ENCODE assay signal across 8 cellular contexts in genomic region chr19:7535993-7536685, GRCh38. TPM values are rescaled to one million over a fixed set of nuclear protein-coding genes. Genes with fewer than 3 reads are reported as not detected.
DNase-seq lines count a peak whose midpoint lies in the region; ATAC-seq and TF ChIP-seq lines count a peak whose summit lies in the region.

No MANE protein-coding gene starts in this region.

- ATAC-seq in left colon, result peak; percentile 0
- ATAC-seq in HG02610 (IDR thresholded peaks at IDR 0.05; ENCODE audit: unreplicated experiment), result no peak

- TF ChIP-seq EP300 in transverse colon (IDR thresholded peaks at IDR 0.05; ENCODE audit: low read depth), result no peak

- in situ Hi-C loops in transverse colon (cut with MboI; ENCODE audit: low pct_ligation_motif_present in 1 of 4, low pct_unique_long_range_greater_than_20kb in 1 of 4, low sequenced_read_pairs in 3 of 4), result no loop called here

- intact Hi-C loops in adrenal gland (cut with DNase I) (loop anchor here in 1 of 2 donors (10.0 kb wide), 2 partner anchors 151 to 181 kb away; no protein-coding TSS in a partner anchor), left colon (cut with DNase I, micrococcal nuclease) (loop anchor here in 1 of 2 donors (10.0 kb wide), 1 partner anchor 181 kb away; no protein-coding TSS in a partner anchor), transverse colon (cut with DNase I; ENCODE audit: low total_unique reads) (loop anchor here (1.0 to 10.0 kb wide), 2 partner anchors 48 to 141 kb away; no protein-coding TSS in a partner anchor)

- H3K27me3 ChIP-seq in adrenal gland (no peaks in the 10 kb centered on the region), transverse colon (no peaks in the 10 kb centered on the region)

- H3K9me3 ChIP-seq in adrenal gland (replicated peaks in 1 of 3) (no peaks in the 10 kb centered on the region), transverse colon (no peaks in the 10 kb centered on the region)

- TF ChIP-seq POLR2A in adrenal gland (IDR thresholded peaks at IDR 0.05) (no peak), transverse colon (IDR thresholded peaks at IDR 0.05) (no peak)

- H3K4me3 ChIP-seq in AG09309 (ENCODE audit: control insufficient read depth, low read depth, low read length) (peak overlapping the region; percentile 74), HFF-Myc (replicated peaks; ENCODE audit: low read depth, low read length) (peak overlapping the region; percentile 63), adrenal gland (peak overlapping the region in 3 of 4 donors; percentile 65 to 98 (median 81)), transverse colon (peak overlapping the region; percentile 57 to 76 (median 66))

- H3K4me1 ChIP-seq in adrenal gland (replicated peaks in 1 of 2), result peaks cover 10% of the 10 kb centered on the region in 2 donors
- H3K4me1 ChIP-seq in transverse colon, result peaks cover 4 to 21% (median 11%) of the 10 kb centered on the region in 4 donors

- no peak for TF ChIP-seq CTCF in AG09309 (IDR thresholded peaks at IDR 0.05; ENCODE audit: control insufficient read depth, insufficient read depth, low read depth, low read length, missing control alignments)
- TF ChIP-seq CTCF in HFF-Myc (IDR thresholded peaks at IDR 0.05; ENCODE audit: low read depth, low read length, missing control alignments), result no peak
- TF ChIP-seq CTCF in adrenal gland (IDR thresholded peaks at IDR 0.05), result no peak
- no peak for TF ChIP-seq CTCF in transverse colon (IDR thresholded peaks at IDR 0.05)

- H3K27ac ChIP-seq in adrenal gland (peak overlapping the region in 3 of 5 donors; percentile 86 to 96 (median 94)), transverse colon (peak overlapping the region; percentile 86 to 99 (median 93))

- 20 to 56% (median 27%) methylated on average over 13 to 30 of the region's 30 CpGs for WGBS in adrenal gland, 4 donors
- 8 to 19% methylated on average over 11 to 24 of the region's 30 CpGs for WGBS in transverse colon (ENCODE audit: low coverage in 1 of 2), 2 donors

- DNase-seq in AG09309 (ENCODE audit: low read depth) (no peak), HFF-Myc (ENCODE audit: extremely low read depth, low read depth) (no peak), adrenal gland (peak in 2 of 7 donors; percentile 33 to 38), left colon (peak; percentile 46 to 49), transverse colon (no peak), NCI-H2081 treated with DMSO at 0.1 percent for 48 hours (lab: John Stamatoyannopoulos, UW) (no peak), NCI-H128 (lab: John Stamatoyannopoulos, UW; ENCODE audit: unreplicated experiment) (no peak)

- H3K36me3 ChIP-seq in adrenal gland (replicated peaks in 1 of 2) (peaks cover 0 to 33% of the 10 kb centered on the region in 2 donors), transverse colon (peaks cover 0 to 12% (median 4%) of the 10 kb centered on the region in 4 donors)

RNA-seq across cellular contexts. Expression of gene PNPLA6, which starts 0.6 kb away (rescaled TPM):
- total RNA-seq in adrenal gland (100 to 1,000 TPM in 5 of 8 donors, 10 to 100 TPM in 3; 89.4 to 257 (median 121) TPM), left colon (100 to 1,000 TPM in 1 of 2 donors, 10 to 100 TPM in 1; 87.8 to 107 TPM), transverse colon (100 to 1,000 TPM; 115 to 435 (median 147) TPM)
- polyA plus RNA-seq in adrenal gland, result 100 to 1,000 TPM in 2 of 3 donors, 10 to 100 TPM in 1; 25.7 to 264 (median 110) TPM

RNA-seq across cellular contexts. Expression of gene MCOLN1, which starts 13.7 kb away (rescaled TPM):
- 10 to 100 TPM; 27.8 to 100.0 (median 57.1) TPM for total RNA-seq in adrenal gland
- 100 to 1,000 TPM in 1 of 3 donors, 10 to 100 TPM in 2; 23.0 to 212 (median 71.4) TPM for polyA plus RNA-seq in adrenal gland
- 10 to 100 TPM; 22.2 to 31.6 TPM for total RNA-seq in left colon
- total RNA-seq in transverse colon, result 10 to 100 TPM; 14.7 to 93.1 (median 23.9) TPM

RNA-seq across cellular contexts. Expression of gene ZNF358, which starts 20.2 kb away (rescaled TPM):
- total RNA-seq in adrenal gland (100 to 1,000 TPM in 5 of 8 donors, 10 to 100 TPM in 3; 56.1 to 113 (median 101) TPM), left colon (10 to 100 TPM; 37.8 to 56.2 TPM), transverse colon (10 to 100 TPM; 50.2 to 72.7 (median 69.1) TPM)
- polyA plus RNA-seq in adrenal gland, result 100 to 1,000 TPM in 2 of 3 donors, 10 to 100 TPM in 1; 30.3 to 197 (median 148) TPM

RNA-seq across cellular contexts. Expression of gene PEX11G, which starts 47.3 kb away (rescaled TPM):
- 10 to 100 TPM in 5 of 8 donors, 1 to 10 TPM in 3; 4.9 to 17.5 (median 13.8) TPM for total RNA-seq in adrenal gland
- 10 to 100 TPM in 2 of 3 donors, 1 to 10 TPM in 1; 2.5 to 24.5 (median 24.0) TPM for polyA plus RNA-seq in adrenal gland
- total RNA-seq in left colon, result 10 to 100 TPM in 1 of 2 donors, 1 to 10 TPM in 1; 9.0 to 10.8 TPM
- 10 to 100 TPM in 1 of 4 donors, 1 to 10 TPM in 3; 2.2 to 14.5 (median 8.9) TPM for total RNA-seq in transverse colon

RNA-seq across cellular contexts. Expression of gene CAMSAP3, which starts 59.5 kb away (rescaled TPM):
- total RNA-seq in adrenal gland, result 10 to 100 TPM in 1 of 8 donors, 1 to 10 TPM in 7; 3.4 to 10.0 (median 6.0) TPM
- polyA plus RNA-seq in adrenal gland, result 10 to 100 TPM in 1 of 3 donors, 1 to 10 TPM in 2; 1.7 to 18.9 (median 7.0) TPM
- 10 to 100 TPM; 51.1 to 52.4 TPM for total RNA-seq in left colon
- 100 to 1,000 TPM in 1 of 4 donors, 10 to 100 TPM in 3; 36.2 to 114 (median 61.6) TPM for total RNA-seq in transverse colon

Comparison
In these comparisons a context has a peak if more than half of its experiments do, and no peak if none do; other contexts are left out.
1. DNase-seq: peak in left colon (2 of 2); none in AG09309 (single experiment), HFF-Myc (single experiment), transverse colon (single experiment), NCI-H2081 treated with DMSO at 0.1 percent for 48 hours (single experiment) and NCI-H128 (single experiment).
2. Peak in every context shown above with its lines, with median percentiles within 50 percentile points of each other: H3K4me3 ChIP-seq.